14 cellular contexts compared by ENCODE assay signal in genomic region chr2:52542297-52542696, GRCh38.
DNase-seq lines count a peak whose midpoint lies in the region; ATAC-seq and TF ChIP-seq lines count a peak whose summit lies in the region.
"Had no signal": no experiment of that assay in that cellular context is flagged by ENCODE, and none has a peak within 500 bp of the region (broad histone marks: within the 10 kb centered on the region; RNA-seq: fewer than 3 reads in every experiment).

No MANE protein-coding gene starts in this region.

- DNase-seq in Right ventricle myocardium inferior (ENCODE audit: missing footprints) (peak; percentile 71), left ventricle myocardium superior (no peak), posterior vena cava (ENCODE audit: low spot score) (peak; percentile 58)
- DNase-seq: AML-193; Caco-2; Calu3; CD4-positive, alpha-beta T cell; CD8-positive, alpha-beta T cell; DMS79 treated with DMSO at 0.1 percent for 48 hours; GF-D8 had no signal

- no peak overlapping the region for H3K4me3 Mint-ChIP-seq in stimulated activated memory B cell treated with anti-CD40 and anti-IgM and Interleukin-4, amounts not matched to agents 10 μg/mL and 1 μg/mL and 100 μg/mL, for 72 hours
- H3K4me3 Mint-ChIP-seq: B cell; CD4-positive, alpha-beta T cell; CD8-positive, alpha-beta T cell had no signal

- no peak overlapping the region for H3K27ac Mint-ChIP-seq in stimulated activated memory B cell treated with anti-CD40 and anti-IgM and Interleukin-4, amounts not matched to agents 10 μg/mL and 1 μg/mL and 100 μg/mL, for 72 hours
- H3K27ac Mint-ChIP-seq: B cell; CD4-positive, alpha-beta T cell; CD8-positive, alpha-beta T cell had no signal

- intact Hi-C loops in Right ventricle myocardium inferior (cut with DNase I), result no loop called here
- intact Hi-C loops in left ventricle myocardium superior (cut with micrococcal nuclease), result no loop called here
- intact Hi-C loops in posterior vena cava (cut with DNase I), result no loop called here

- peaks cover 3% of the 10 kb centered on the region for H3K9me3 Mint-ChIP-seq in stimulated activated memory B cell treated with anti-CD40 and anti-IgM and Interleukin-4, amounts not matched to agents 10 μg/mL and 1 μg/mL and 100 μg/mL, for 72 hours

- ATAC-seq in Right ventricle myocardium inferior (no peak), left ventricle myocardium superior (no peak), GM18505 (IDR thresholded peaks at IDR 0.05; ENCODE audit: unreplicated experiment) (no peak)
- ATAC-seq in stimulated activated memory B cell treated with anti-CD40 and anti-IgM and Interleukin-4, amounts not matched to agents 10 μg/mL and 1 μg/mL and 100 μg/mL, for 72 hours, result no peak
- ATAC-seq: A549; CD8-positive, alpha-beta T cell had no signal

- no peaks in the 10 kb centered on the region for H3K27me3 Mint-ChIP-seq in stimulated activated memory B cell treated with anti-CD40 and anti-IgM and Interleukin-4, amounts not matched to agents 10 μg/mL and 1 μg/mL and 100 μg/mL, for 72 hours
- H3K27me3 Mint-ChIP-seq: B cell; CD4-positive, alpha-beta T cell had no signal

- no peak for TF ChIP-seq POLR2A in GM18505 (IDR thresholded peaks at IDR 0.05; ENCODE audit: borderline replicate concordance, extremely low read depth, insufficient read depth, insufficient read length)

- H3K4me1 Mint-ChIP-seq in stimulated activated memory B cell treated with anti-CD40 and anti-IgM and Interleukin-4, amounts not matched to agents 10 μg/mL and 1 μg/mL and 100 μg/mL, for 72 hours, result no peaks in the 10 kb centered on the region
- H3K4me1 Mint-ChIP-seq: B cell had no signal

- H3K36me3 Mint-ChIP-seq in stimulated activated memory B cell treated with anti-CD40 and anti-IgM and Interleukin-4, amounts not matched to agents 10 μg/mL and 1 μg/mL and 100 μg/mL, for 72 hours, result no peaks in the 10 kb centered on the region
- H3K36me3 Mint-ChIP-seq: CD8-positive, alpha-beta T cell had no signal
